ENCODE assay signal across 1 cellular context in genomic region chr1:27816921-27817630, GRCh38.
TF ChIP-seq lines count a peak whose summit lies in the region.

No MANE protein-coding gene starts in this region.

TF ChIP-seq in HepG2, 621 proteins besides CTCF, POLR2A, EP300 and RAD21 (continued from another document and continues in another):
- TF ChIP-seq, protein P1, sequence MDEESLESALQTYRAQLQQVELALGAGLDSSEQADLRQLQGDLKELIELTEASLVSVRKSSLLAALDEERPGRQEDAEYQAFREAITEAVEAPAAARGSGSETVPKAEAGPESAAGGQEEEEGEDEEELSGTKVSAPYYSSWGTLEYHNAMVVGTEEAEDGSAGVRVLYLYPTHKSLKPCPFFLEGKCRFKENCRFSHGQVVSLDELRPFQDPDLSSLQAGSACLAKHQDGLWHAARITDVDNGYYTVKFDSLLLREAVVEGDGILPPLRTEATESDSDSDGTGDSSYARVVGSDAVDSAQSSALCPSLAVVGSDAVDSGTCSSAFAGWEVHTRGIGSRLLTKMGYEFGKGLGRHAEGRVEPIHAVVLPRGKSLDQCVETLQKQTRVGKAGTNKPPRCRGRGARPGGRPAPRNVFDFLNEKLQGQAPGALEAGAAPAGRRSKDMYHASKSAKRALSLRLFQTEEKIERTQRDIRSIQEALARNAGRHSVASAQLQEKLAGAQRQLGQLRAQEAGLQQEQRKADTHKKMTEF (CRISPR knock-in tag; IDR thresholded peaks at IDR 0.05) = peak; percentile 58; the same call in 1 of the 2 replicates
- TF ChIP-seq SAP130 (CRISPR knock-in tag; IDR thresholded peaks at IDR 0.05; ENCODE audit: low read depth) (peak; percentile 77), HOXD1 (CRISPR knock-in tag; IDR thresholded peaks at IDR 0.05) (no peak), ZNF607 (CRISPR knock-in tag; IDR thresholded peaks at IDR 0.05; ENCODE audit: borderline replicate concordance) (no peak), PCBP2 (optimal IDR thresholded peaks at IDR 0.05; ENCODE audit: low read depth, low read length, poor library complexity, severe bottlenecking) (peak; percentile 87), SALL1 (CRISPR knock-in tag; IDR thresholded peaks at IDR 0.05) (peak; percentile 67), MIXL1 (CRISPR knock-in tag; IDR thresholded peaks at IDR 0.05) (peak; percentile 17; the same call in 1 of the 2 replicates), ZNF331 (CRISPR knock-in tag; IDR thresholded peaks at IDR 0.05) (peak; percentile 44; the same call in 1 of the 2 replicates), ZNF710 (CRISPR knock-in tag; IDR thresholded peaks at IDR 0.05; ENCODE audit: borderline replicate concordance) (peak; percentile 89), ARID5B (CRISPR knock-in tag; IDR thresholded peaks at IDR 0.05) (peak; percentile 87), ERF (CRISPR knock-in tag; IDR thresholded peaks at IDR 0.05) (peak; percentile 25; the same call in 1 of the 2 replicates), PTBP1 (IDR thresholded peaks at IDR 0.05; ENCODE audit: low read depth, low read length, poor library complexity, severe bottlenecking) (no peak), ZKSCAN8 (CRISPR knock-in tag; IDR thresholded peaks at IDR 0.05; ENCODE audit: borderline replicate concordance) (no peak), NCOR1 (IDR thresholded peaks at IDR 0.05; ENCODE audit: borderline replicate concordance, low read length) (peak; percentile 77; the same call in 1 of the 2 replicates), ZNF24 (IDR thresholded peaks at IDR 0.05) (no peak), FOXO1 (CRISPR knock-in tag; IDR thresholded peaks at IDR 0.05) (peak; percentile 38; the same call in 1 of the 2 replicates), FOXK1 (CRISPR knock-in tag; IDR thresholded peaks at IDR 0.05; ENCODE audit: borderline replicate concordance, low read depth) (0 out of 2 replicates have a peak, but pooled peaks have one; percentile 17), ARID2 (CRISPR knock-in tag; IDR thresholded peaks at IDR 0.05; ENCODE audit: borderline replicate concordance) (0 out of 2 replicates have a peak, but pooled peaks have one; percentile 38), PRPF4 (IDR thresholded peaks at IDR 0.05; ENCODE audit: low read depth, low read length, poor library complexity, severe bottlenecking) (no peak), TARDBP (CRISPR knock-in tag; IDR thresholded peaks at IDR 0.05) (peak; percentile 69; the same call in 1 of the 2 replicates), KLF15 (CRISPR knock-in tag; IDR thresholded peaks at IDR 0.05; ENCODE audit: borderline replicate concordance) (no peak), ZNF780A (CRISPR knock-in tag; IDR thresholded peaks at IDR 0.05) (no peak), ZNF512 (CRISPR knock-in tag; IDR thresholded peaks at IDR 0.05) (peak; percentile 100), ZNF382 (CRISPR knock-in tag; IDR thresholded peaks at IDR 0.05; ENCODE audit: borderline replicate concordance) (no peak), ATF5 (CRISPR knock-in tag; IDR thresholded peaks at IDR 0.05; ENCODE audit: low read depth) (no peak), FOXA1 (IDR thresholded peaks at IDR 0.05) (peak; percentile 52; the same call in 1 of the 2 replicates), FOXA1 (CRISPR knock-in tag; IDR thresholded peaks at IDR 0.05) (0 out of 2 replicates have a peak, but pooled peaks have one; percentile 25), TRIM24 (CRISPR knock-in tag; IDR thresholded peaks at IDR 0.05) (no peak), ZNF616 (CRISPR knock-in tag; IDR thresholded peaks at IDR 0.05; ENCODE audit: low read depth) (no peak)
- TF ChIP-seq, protein P2, sequence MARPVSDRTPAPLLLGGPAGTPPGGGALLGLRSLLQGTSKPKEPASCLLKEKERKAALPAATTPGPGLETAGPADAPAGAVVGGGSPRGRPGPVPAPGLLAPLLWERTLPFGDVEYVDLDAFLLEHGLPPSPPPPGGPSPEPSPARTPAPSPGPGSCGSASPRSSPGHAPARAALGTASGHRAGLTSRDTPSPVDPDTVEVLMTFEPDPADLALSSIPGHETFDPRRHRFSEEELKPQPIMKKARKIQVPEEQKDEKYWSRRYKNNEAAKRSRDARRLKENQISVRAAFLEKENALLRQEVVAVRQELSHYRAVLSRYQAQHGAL (CRISPR knock-in tag; IDR thresholded peaks at IDR 0.05; ENCODE audit: not compliant biosample characterization) = no peak
- TF ChIP-seq, protein P3, sequence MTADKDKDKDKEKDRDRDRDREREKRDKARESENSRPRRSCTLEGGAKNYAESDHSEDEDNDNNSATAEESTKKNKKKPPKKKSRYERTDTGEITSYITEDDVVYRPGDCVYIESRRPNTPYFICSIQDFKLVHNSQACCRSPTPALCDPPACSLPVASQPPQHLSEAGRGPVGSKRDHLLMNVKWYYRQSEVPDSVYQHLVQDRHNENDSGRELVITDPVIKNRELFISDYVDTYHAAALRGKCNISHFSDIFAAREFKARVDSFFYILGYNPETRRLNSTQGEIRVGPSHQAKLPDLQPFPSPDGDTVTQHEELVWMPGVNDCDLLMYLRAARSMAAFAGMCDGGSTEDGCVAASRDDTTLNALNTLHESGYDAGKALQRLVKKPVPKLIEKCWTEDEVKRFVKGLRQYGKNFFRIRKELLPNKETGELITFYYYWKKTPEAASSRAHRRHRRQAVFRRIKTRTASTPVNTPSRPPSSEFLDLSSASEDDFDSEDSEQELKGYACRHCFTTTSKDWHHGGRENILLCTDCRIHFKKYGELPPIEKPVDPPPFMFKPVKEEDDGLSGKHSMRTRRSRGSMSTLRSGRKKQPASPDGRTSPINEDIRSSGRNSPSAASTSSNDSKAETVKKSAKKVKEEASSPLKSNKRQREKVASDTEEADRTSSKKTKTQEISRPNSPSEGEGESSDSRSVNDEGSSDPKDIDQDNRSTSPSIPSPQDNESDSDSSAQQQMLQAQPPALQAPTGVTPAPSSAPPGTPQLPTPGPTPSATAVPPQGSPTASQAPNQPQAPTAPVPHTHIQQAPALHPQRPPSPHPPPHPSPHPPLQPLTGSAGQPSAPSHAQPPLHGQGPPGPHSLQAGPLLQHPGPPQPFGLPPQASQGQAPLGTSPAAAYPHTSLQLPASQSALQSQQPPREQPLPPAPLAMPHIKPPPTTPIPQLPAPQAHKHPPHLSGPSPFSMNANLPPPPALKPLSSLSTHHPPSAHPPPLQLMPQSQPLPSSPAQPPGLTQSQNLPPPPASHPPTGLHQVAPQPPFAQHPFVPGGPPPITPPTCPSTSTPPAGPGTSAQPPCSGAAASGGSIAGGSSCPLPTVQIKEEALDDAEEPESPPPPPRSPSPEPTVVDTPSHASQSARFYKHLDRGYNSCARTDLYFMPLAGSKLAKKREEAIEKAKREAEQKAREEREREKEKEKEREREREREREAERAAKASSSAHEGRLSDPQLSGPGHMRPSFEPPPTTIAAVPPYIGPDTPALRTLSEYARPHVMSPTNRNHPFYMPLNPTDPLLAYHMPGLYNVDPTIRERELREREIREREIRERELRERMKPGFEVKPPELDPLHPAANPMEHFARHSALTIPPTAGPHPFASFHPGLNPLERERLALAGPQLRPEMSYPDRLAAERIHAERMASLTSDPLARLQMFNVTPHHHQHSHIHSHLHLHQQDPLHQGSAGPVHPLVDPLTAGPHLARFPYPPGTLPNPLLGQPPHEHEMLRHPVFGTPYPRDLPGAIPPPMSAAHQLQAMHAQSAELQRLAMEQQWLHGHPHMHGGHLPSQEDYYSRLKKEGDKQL (CRISPR knock-in tag; IDR thresholded peaks at IDR 0.05; ENCODE audit: low read depth) = no peak
- TF ChIP-seq, protein P4, sequence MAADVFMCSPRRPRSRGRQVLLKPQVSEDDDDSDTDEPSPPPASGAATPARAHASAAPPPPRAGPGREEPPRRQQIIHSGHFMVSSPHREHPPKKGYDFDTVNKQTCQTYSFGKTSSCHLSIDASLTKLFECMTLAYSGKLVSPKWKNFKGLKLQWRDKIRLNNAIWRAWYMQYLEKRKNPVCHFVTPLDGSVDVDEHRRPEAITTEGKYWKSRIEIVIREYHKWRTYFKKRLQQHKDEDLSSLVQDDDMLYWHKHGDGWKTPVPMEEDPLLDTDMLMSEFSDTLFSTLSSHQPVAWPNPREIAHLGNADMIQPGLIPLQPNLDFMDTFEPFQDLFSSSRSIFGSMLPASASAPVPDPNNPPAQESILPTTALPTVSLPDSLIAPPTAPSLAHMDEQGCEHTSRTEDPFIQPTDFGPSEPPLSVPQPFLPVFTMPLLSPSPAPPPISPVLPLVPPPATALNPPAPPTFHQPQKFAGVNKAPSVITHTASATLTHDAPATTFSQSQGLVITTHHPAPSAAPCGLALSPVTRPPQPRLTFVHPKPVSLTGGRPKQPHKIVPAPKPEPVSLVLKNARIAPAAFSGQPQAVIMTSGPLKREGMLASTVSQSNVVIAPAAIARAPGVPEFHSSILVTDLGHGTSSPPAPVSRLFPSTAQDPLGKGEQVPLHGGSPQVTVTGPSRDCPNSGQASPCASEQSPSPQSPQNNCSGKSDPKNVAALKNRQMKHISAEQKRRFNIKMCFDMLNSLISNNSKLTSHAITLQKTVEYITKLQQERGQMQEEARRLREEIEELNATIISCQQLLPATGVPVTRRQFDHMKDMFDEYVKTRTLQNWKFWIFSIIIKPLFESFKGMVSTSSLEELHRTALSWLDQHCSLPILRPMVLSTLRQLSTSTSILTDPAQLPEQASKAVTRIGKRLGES (CRISPR knock-in tag; IDR thresholded peaks at IDR 0.05; ENCODE audit: borderline replicate concordance) = no peak
